ENCODE assay signal across 10 cellular contexts in genomic region chr1:155178441-155179106, GRCh38. TPM values are rescaled to one million over a fixed set of nuclear protein-coding genes. Genes with fewer than 3 reads are reported as not detected.
A peak's percentile ranks its signal among the peaks of the same experiment; 100 is the strongest.
DNase-seq lines count a peak whose midpoint lies in the region; ATAC-seq and TF ChIP-seq lines count a peak whose summit lies in the region.
"Had no signal": no experiment of that assay in that cellular context is flagged by ENCODE, and none has a peak within 500 bp of the region (broad histone marks: within the 10 kb centered on the region; RNA-seq: fewer than 3 reads in every experiment).

No MANE protein-coding gene starts in this region.

- WGBS in endodermal cell (ENCODE audit: insufficient coverage in 1 of 2, insufficient read length in 1 of 2), 2 experiments = 90 to 91% methylated on average over 20 to 30 of the region's 30 CpGs

- H3K27me3 Mint-ChIP-seq in endodermal cell (ENCODE audit: insufficient read depth) = peaks cover 16% of the 10 kb centered on the region
- H3K27me3 Mint-ChIP-seq in stimulated activated memory B cell treated with anti-CD40 and anti-IgM and Interleukin-4, amounts not matched to agents 10 μg/mL and 1 μg/mL and 100 μg/mL, for 72 hours = no peaks in the 10 kb centered on the region
- H3K27me3 Mint-ChIP-seq in stimulated activated naive B cell treated with anti-CD40 and anti-IgM and Interleukin-4, amounts not matched to agents 10 μg/mL and 1 μg/mL and 100 μg/mL, for 72 hours = peaks cover 0 to 5% of the 10 kb centered on the region in 2 donors

- H3K4me1 Mint-ChIP-seq in endodermal cell = peaks cover 4% of the 10 kb centered on the region
- H3K4me1 Mint-ChIP-seq in stimulated activated memory B cell treated with anti-CD40 and anti-IgM and Interleukin-4, amounts not matched to agents 10 μg/mL and 1 μg/mL and 100 μg/mL, for 72 hours = peaks cover 32% of the 10 kb centered on the region
- peaks cover 25 to 29% of the 10 kb centered on the region in 2 donors for H3K4me1 Mint-ChIP-seq in stimulated activated naive B cell treated with anti-CD40 and anti-IgM and Interleukin-4, amounts not matched to agents 10 μg/mL and 1 μg/mL and 100 μg/mL, for 72 hours

- no peak for ATAC-seq in stimulated activated memory B cell treated with anti-CD40 and anti-IgM and Interleukin-4, amounts not matched to agents 10 μg/mL and 1 μg/mL and 100 μg/mL, for 72 hours
- no peak for ATAC-seq in stimulated activated naive B cell treated with anti-CD40 and anti-IgM and Interleukin-4, amounts not matched to agents 10 μg/mL and 1 μg/mL and 100 μg/mL, for 72 hours (replicated peaks)

- H3K27ac Mint-ChIP-seq in endodermal cell = no peak overlapping the region
- H3K27ac Mint-ChIP-seq in stimulated activated memory B cell treated with anti-CD40 and anti-IgM and Interleukin-4, amounts not matched to agents 10 μg/mL and 1 μg/mL and 100 μg/mL, for 72 hours = peak overlapping the region; percentile 11
- H3K27ac Mint-ChIP-seq in stimulated activated naive B cell treated with anti-CD40 and anti-IgM and Interleukin-4, amounts not matched to agents 10 μg/mL and 1 μg/mL and 100 μg/mL, for 72 hours = no peak overlapping the region
- H3K27ac Mint-ChIP-seq: nephron had no signal

- no peak overlapping the region for H3K4me3 ChIP-seq in endodermal cell (ENCODE audit: low read length)

- no peaks in the 10 kb centered on the region for H3K4me1 ChIP-seq in endodermal cell (ENCODE audit: control insufficient read depth, insufficient read depth, low read length)

- peaks cover 7% of the 10 kb centered on the region for H3K36me3 Mint-ChIP-seq in endodermal cell (ENCODE audit: low read depth)
- peaks cover 13% of the 10 kb centered on the region for H3K36me3 Mint-ChIP-seq in stimulated activated memory B cell treated with anti-CD40 and anti-IgM and Interleukin-4, amounts not matched to agents 10 μg/mL and 1 μg/mL and 100 μg/mL, for 72 hours
- H3K36me3 Mint-ChIP-seq in stimulated activated naive B cell treated with anti-CD40 and anti-IgM and Interleukin-4, amounts not matched to agents 10 μg/mL and 1 μg/mL and 100 μg/mL, for 72 hours = peaks cover 9 to 15% of the 10 kb centered on the region in 2 donors

- H3K27ac ChIP-seq in endodermal cell (ENCODE audit: low read depth, low read length) = no peak overlapping the region

- no peaks in the 10 kb centered on the region for H3K27me3 ChIP-seq in endodermal cell (ENCODE audit: control insufficient read depth, insufficient read depth, low read length, poor library complexity, severe bottlenecking)

- no peak for TF ChIP-seq CTCF in endodermal cell (conservative IDR thresholded peaks at IDR 0.05)

- H3K4me3 Mint-ChIP-seq in endodermal cell = no peak overlapping the region
- H3K4me3 Mint-ChIP-seq in stimulated activated memory B cell treated with anti-CD40 and anti-IgM and Interleukin-4, amounts not matched to agents 10 μg/mL and 1 μg/mL and 100 μg/mL, for 72 hours = no peak overlapping the region
- no peak overlapping the region for H3K4me3 Mint-ChIP-seq in stimulated activated naive B cell treated with anti-CD40 and anti-IgM and Interleukin-4, amounts not matched to agents 10 μg/mL and 1 μg/mL and 100 μg/mL, for 72 hours

- H3K9ac ChIP-seq in endodermal cell (ENCODE audit: extremely low read depth, low read length, poor library complexity, severe bottlenecking) = no peak overlapping the region

- no peaks in the 10 kb centered on the region for H3K9me3 ChIP-seq in endodermal cell (ENCODE audit: control insufficient read depth, low read length)

- peaks cover 17% of the 10 kb centered on the region for H3K36me3 ChIP-seq in endodermal cell (ENCODE audit: control insufficient read depth, insufficient read depth, low read length)

- H3K9me3 Mint-ChIP-seq in endodermal cell = no peaks in the 10 kb centered on the region
- H3K9me3 Mint-ChIP-seq in stimulated activated memory B cell treated with anti-CD40 and anti-IgM and Interleukin-4, amounts not matched to agents 10 μg/mL and 1 μg/mL and 100 μg/mL, for 72 hours = no peaks in the 10 kb centered on the region
- no peaks in the 10 kb centered on the region for H3K9me3 Mint-ChIP-seq in stimulated activated naive B cell treated with anti-CD40 and anti-IgM and Interleukin-4, amounts not matched to agents 10 μg/mL and 1 μg/mL and 100 μg/mL, for 72 hours
- H3K9me3 Mint-ChIP-seq: nephron had no signal

- peak; percentile 42 for DNase-seq in activated effector memory CD4-positive, alpha-beta T cell treated with anti-CD3 and anti-CD28 coated beads, Interleukin-2, amount 50 U/mL, for 16 hours
- no peak for DNase-seq in activated effector memory CD4-positive, alpha-beta T cell treated with Interleukin-2 at 50 U/mL for 16 hours
- DNase-seq in NOMO-1 (lab: John Stamatoyannopoulos, UW; ENCODE audit: unreplicated experiment in 2 of 2) = peak; percentile 53 to 54
- DNase-seq in endodermal cell = peak; percentile 36
- DNase-seq in dedifferentiated amniotic fluid mesenchymal stem cell (ENCODE audit: extremely low spot score) = no peak
- no peak for DNase-seq in stimulated activated naive B cell treated with anti-CD40 and anti-IgM and Interleukin-4, amounts not matched to agents 10 μg/mL and 1 μg/mL and 100 μg/mL, for 72 hours
- no peak for DNase-seq in GOT3 (lab: John Stamatoyannopoulos, UW)
- DNase-seq: DMS79 treated with DMSO at 0.1 percent for 48 hours had no signal

RNA-seq across cellular contexts. Expression of gene TRIM46, which starts 4.9 kb away (rescaled TPM):
- 1 to 10 TPM; 5.1 to 7.1 TPM for total RNA-seq in endodermal cell
- 9.8 TPM for polyA plus RNA-seq in endodermal cell (2013, experiment 1 of 2)
- 9.5 TPM for polyA plus RNA-seq in endodermal cell (2013, experiment 2 of 2)

RNA-seq across cellular contexts. Expression of gene KRTCAP2, which starts 5.5 kb away (rescaled TPM):
- total RNA-seq in endodermal cell = 100 to 1,000 TPM; 143 to 152 TPM
- polyA plus RNA-seq in endodermal cell (2013, experiment 1 of 2) = 161 TPM
- 154 TPM for polyA plus RNA-seq in endodermal cell (2013, experiment 2 of 2)

RNA-seq across cellular contexts. Expression of gene THBS3, which starts 29.1 kb away (rescaled TPM):
- 10 to 100 TPM; 17.6 to 27.9 TPM for total RNA-seq in endodermal cell
- polyA plus RNA-seq in endodermal cell (2013, experiment 1 of 2) = 80.6 TPM
- polyA plus RNA-seq in endodermal cell (2013, experiment 2 of 2) = 67.8 TPM

RNA-seq across cellular contexts. Expression of gene MTX1, which starts 29.9 kb away (rescaled TPM):
- 10 to 100 TPM; 47.3 to 63.2 TPM for total RNA-seq in endodermal cell
- 43.6 TPM for polyA plus RNA-seq in endodermal cell (2013, experiment 1 of 2)
- polyA plus RNA-seq in endodermal cell (2013, experiment 2 of 2) = 43.3 TPM

RNA-seq across cellular contexts. Expression of gene DPM3, which starts 38.2 kb away (rescaled TPM):
- total RNA-seq in endodermal cell = 10 to 100 TPM; 48.8 to 73.4 TPM
- polyA plus RNA-seq in endodermal cell (2013, experiment 1 of 2) = 89.8 TPM
- 83.0 TPM for polyA plus RNA-seq in endodermal cell (2013, experiment 2 of 2)

Comparison
In these comparisons a context has a peak if more than half of its experiments do, and no peak if none do; other contexts are left out.
1. DNase-seq: peak in activated effector memory CD4-positive, alpha-beta T cell treated with anti-CD3 and anti-CD28 coated beads, Interleukin-2, amount 50 U/mL, for 16 hours (single experiment), NOMO-1 (2 of 2) and endodermal cell (single experiment); none in activated effector memory CD4-positive, alpha-beta T cell treated with Interleukin-2 at 50 U/mL for 16 hours (single experiment), dedifferentiated amniotic fluid mesenchymal stem cell (single experiment), stimulated activated naive B cell treated with anti-CD40 and anti-IgM and Interleukin-4, amounts not matched to agents 10 μg/mL and 1 μg/mL and 100 μg/mL, for 72 hours (single experiment) and GOT3 (single experiment).